Comparison of ENCODE assay signal across 8 cellular contexts in the genomic region with DNA sequence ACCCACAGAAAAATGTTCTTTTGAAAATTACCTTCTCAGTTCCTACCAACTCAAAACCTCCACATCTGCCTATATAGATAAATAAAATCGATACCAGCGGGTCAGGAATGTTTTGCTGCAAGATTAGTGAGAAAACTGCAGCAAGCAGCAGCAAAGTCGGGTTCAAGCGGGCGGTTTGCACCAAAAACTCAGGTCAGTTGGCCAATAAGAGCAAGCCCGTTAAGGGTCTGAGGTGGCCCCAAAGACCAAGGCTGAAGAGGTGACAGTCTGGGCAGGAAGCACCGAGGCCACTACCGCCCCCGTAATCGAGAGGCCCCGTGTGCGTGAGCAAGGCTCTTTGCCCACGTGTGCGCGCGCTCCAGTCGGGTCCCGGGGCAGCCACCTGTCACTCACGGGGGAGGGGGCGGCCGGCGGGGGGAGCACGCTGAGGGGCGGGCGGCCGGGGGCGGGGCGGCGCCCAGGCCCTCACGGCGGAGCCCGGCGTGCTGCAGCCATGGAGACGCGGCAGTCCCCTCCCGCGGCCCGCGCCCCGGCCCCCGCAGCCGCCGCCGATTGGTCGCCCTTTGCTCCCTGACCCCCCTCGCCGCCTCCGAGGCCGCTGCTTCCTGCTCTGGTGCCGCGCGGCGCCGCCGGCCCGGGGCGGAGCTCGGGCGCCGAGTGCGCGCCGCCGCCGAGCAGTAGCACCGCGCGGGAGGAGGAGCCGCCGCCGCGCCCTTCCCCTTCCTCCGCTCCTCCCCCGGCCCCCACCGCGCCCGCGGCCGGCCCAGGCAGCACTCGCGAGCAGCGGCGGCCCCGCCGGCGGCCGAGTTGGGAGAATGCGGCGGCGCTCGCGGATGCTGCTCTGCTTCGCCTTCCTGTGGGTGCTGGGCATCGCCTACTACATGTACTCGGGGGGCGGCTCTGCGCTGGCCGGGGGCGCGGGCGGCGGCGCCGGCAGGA. TPM values are rescaled to one million over a fixed set of nuclear protein-coding genes. Genes with fewer than 3 reads are reported as not detected.
DNase-seq lines count a peak whose midpoint lies in the region; ATAC-seq and TF ChIP-seq lines count a peak whose summit lies in the region.

A gene (plus strand): TSS at position 773 of the 939 bp plus-strand sequence. CDS start 43 bp downstream, at position 816.

- POLR2A ChIA-PET in AG04450 (lab: Yijun Ruan, JAX): interaction anchor here (0.6 to 1.0 kb wide), 5 partner anchors 12 to 87 kb away, joined by 3 to 4 read pairs (median 3); no protein-coding TSS in a partner anchor

- peak within 1 kb of the TSS; percentile 72; the same call in 1 of the 2 replicates for H3K9ac ChIP-seq in iPS-20b (ENCODE audit: low read depth, low read length)

- peak; percentile 38 for DNase-seq in AG04450 (ENCODE audit: low read depth, low spot score)
- peak; percentile 73 for DNase-seq in NCI-H2227 treated with DMSO at 0.1 percent for 48 hours (lab: John Stamatoyannopoulos, UW)
- peak; percentile 80 for DNase-seq in WERI-Rb-1
- DNase-seq in breast epithelium (ENCODE audit: low spot score in 2 of 2): peak; percentile 79 to 82

- H3K27me3 ChIP-seq in AG04450 (ENCODE audit: control insufficient read depth, insufficient read depth, low read length) (no peaks in the 10 kb centered on the region), WERI-Rb-1 (ENCODE audit: insufficient read depth, low read depth, severe bottlenecking) (no peaks in the 10 kb centered on the region), breast epithelium (no peaks in the 10 kb centered on the region), iPS-20b (ENCODE audit: insufficient read depth, low read length) (peaks cover 18% of the 10 kb centered on the region)

- H3K27ac ChIP-seq in AG04450 (ENCODE audit: low read depth, low read length) (peak within 1 kb of the TSS; percentile 54), WERI-Rb-1 (peak within 1 kb of the TSS; percentile 64), breast epithelium (peak within 1 kb of the TSS; percentile 84 to 97), iPS-20b (ENCODE audit: low read length) (no peak within 1 kb of the TSS), skin epidermis (peak within 1 kb of the TSS; percentile 62 to 94 (median 86))

- ATAC-seq in GM18907 (IDR thresholded peaks at IDR 0.05; ENCODE audit: unreplicated experiment) (peak; percentile 88), HG03135 (IDR thresholded peaks at IDR 0.05; ENCODE audit: unreplicated experiment) (peak; percentile 87)

- H3K9me3 ChIP-seq in AG04450 (ENCODE audit: control insufficient read depth, insufficient read depth, low read length) (peaks cover 2% of the 10 kb centered on the region), WERI-Rb-1 (ENCODE audit: severe bottlenecking) (no peaks in the 10 kb centered on the region), breast epithelium (no peaks in the 10 kb centered on the region), iPS-20b (ENCODE audit: insufficient read depth, low read depth, low read length) (peaks cover 4% of the 10 kb centered on the region; the same call in 1 of the 2 replicates)

- intact Hi-C loops in breast epithelium (cut with DNase I; ENCODE audit: low total_unique reads): no loop called here

- no peak for TF ChIP-seq CTCF in AG04450 (IDR thresholded peaks at IDR 0.05; ENCODE audit: low read depth, low read length)
- TF ChIP-seq CTCF in WERI-Rb-1 (IDR thresholded peaks at IDR 0.05; ENCODE audit: low read depth, low read length): no peak
- TF ChIP-seq CTCF in breast epithelium (IDR thresholded peaks at IDR 0.05): no peak

- no peaks in the 10 kb centered on the region for H3K4me1 ChIP-seq in breast epithelium
- H3K4me1 ChIP-seq in iPS-20b (ENCODE audit: insufficient read depth, low read length): peaks cover 15% of the 10 kb centered on the region; the same call in 1 of the 2 replicates

- peak within 1 kb of the TSS; percentile 86 for H3K4me3 ChIP-seq in AG04450 (ENCODE audit: low read depth, low read length)
- peak within 1 kb of the TSS; percentile 67 for H3K4me3 ChIP-seq in WERI-Rb-1 (ENCODE audit: low read depth, low read length)
- H3K4me3 ChIP-seq in breast epithelium: peak within 1 kb of the TSS; percentile 86 to 96 (median 90)
- peak within 1 kb of the TSS; percentile 80 for H3K4me3 ChIP-seq in iPS-20b (ENCODE audit: low read length)
- peak within 1 kb of the TSS; percentile 56 to 95 (median 87) for H3K4me3 ChIP-seq in skin epidermis

- no peak for TF ChIP-seq POLR2A in breast epithelium (IDR thresholded peaks at IDR 0.05)

- CTCF ChIA-PET in AG04450 (lab: Charles Lee): interaction anchor here (0.6 to 1.0 kb wide), 2 partner anchors 94 to 524 kb away, joined by 3 read pairs; no protein-coding TSS in a partner anchor

- H3K36me3 ChIP-seq in WERI-Rb-1 (no peaks in the 10 kb centered on the region), breast epithelium (no peaks in the 10 kb centered on the region), iPS-20b (ENCODE audit: insufficient read depth, low read depth, low read length) (no peaks in the 10 kb centered on the region)

RNA-seq across cellular contexts. Expression of the gene that starts here (rescaled TPM):
- polyA plus RNA-seq in AG04450 (2011; rRNA removed): 119 and 121 TPM in 2 replicates
- 96.5 and 108 TPM in 2 replicates for polyA minus RNA-seq in AG04450 (2011; rRNA and poly(A)+ RNA removed)
- 10 to 100 TPM; 27.4 to 53.0 (median 42.6) TPM for total RNA-seq in breast epithelium
